ENCODE assay signal across 1 cellular context in the genomic region with DNA sequence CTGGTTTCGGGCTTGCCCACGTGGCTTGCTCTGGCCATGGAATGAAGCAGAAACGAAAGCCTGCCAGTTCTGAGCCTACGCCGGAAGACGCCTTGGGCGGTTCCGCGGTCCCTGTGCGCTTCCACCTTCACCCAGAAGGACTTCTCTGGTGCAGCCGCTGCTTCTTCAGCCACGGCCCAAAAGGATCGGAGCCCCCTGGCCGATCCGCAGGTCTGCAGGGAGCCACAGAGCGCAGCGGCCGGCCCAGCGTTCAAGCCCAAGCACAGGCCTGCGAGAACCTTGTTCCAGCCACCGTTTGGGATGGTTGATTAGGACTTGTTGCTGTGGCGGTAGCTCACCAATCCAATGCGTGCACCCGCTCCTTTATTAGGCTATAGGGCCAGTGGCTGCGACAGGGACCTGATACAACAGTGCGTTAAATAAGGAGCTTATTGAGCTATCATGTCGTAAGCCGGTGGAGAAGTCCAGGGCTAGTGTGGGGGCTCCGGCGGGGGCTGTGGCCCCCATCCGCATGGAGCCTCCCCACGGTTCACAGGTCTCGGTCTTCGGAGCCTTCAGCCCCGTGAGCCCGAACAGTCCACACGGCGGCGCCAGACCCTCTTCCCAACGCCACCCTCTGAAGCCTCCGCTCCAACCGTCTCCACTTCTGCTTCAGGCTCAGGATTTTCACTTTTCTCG.
TF ChIP-seq lines count a peak whose summit lies in the region.

No MANE protein-coding gene starts in this region.

TF ChIP-seq in endothelial cell of umbilical vein, 7 proteins besides CTCF, POLR2A, EP300 and RAD21 (continued from another document):
- TF ChIP-seq, protein P1, sequence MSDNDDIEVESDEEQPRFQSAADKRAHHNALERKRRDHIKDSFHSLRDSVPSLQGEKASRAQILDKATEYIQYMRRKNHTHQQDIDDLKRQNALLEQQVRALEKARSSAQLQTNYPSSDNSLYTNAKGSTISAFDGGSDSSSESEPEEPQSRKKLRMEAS (IDR thresholded peaks at IDR 0.05; ENCODE audit: insufficient read depth, insufficient read length), result no peak
- TF ChIP-seq MYC (IDR thresholded peaks at IDR 0.05; ENCODE audit: low read depth, low read length) (no peak), EZH2 (IDR thresholded peaks at IDR 0.05; ENCODE audit: borderline replicate concordance, low read depth, low read length, severe bottlenecking) (peak; percentile 46)
